Comparison of ENCODE assay signal across 28 cellular contexts in the genomic region with DNA sequence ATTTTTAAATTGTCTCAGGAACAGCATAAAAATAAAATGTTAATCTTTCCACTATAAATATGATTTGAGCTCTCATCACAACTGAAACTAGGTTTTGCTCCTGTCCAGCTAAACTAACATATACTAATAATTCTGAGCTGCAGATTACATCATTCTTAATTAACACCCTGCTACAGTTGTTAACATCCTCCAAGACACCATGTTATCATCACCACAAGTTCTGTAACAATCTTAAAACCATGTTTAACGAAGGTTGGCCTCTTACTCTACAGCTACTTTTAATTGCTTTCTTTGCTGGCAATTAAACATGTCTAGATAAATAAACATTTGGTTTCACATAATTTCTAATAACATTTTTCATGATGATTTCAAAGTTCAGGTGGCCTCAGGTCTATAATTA.
"Had no signal": no experiment of that assay in that cellular context is flagged by ENCODE, and none has a peak within 500 bp of the region (broad histone marks: within the 10 kb centered on the region; RNA-seq: fewer than 3 reads in every experiment).

No MANE protein-coding gene starts in this region.

- H3K36me3 Mint-ChIP-seq: type B pancreatic cell had no signal

- DNase-seq: hippocampal formation; kidney; left colon; left lung; midbrain; mucosa of descending colon; naive thymus-derived CD4-positive, alpha-beta T cell; nephron progenitor cell; occipital lobe; ovary; right lobe of liver; stimulated activated CD4-positive, alpha-beta T cell treated with anti-CD3 and anti-CD28 coated beads, Interleukin-1b, Interleukin-23, amount 100 ng/mL, for 48 hours; stimulated activated CD4-positive, alpha-beta T cell treated with anti-CD3 and anti-CD28 coated beads, Interleukin-2, amount 100 ng/mL, for 48 hours; stimulated activated CD4-positive, alpha-beta T cell treated with anti-CD3 and anti-CD28 coated beads, Interleukin-4, amount 100 ng/mL, for 4 hours; stimulated activated CD8-positive, alpha-beta memory T cell treated with anti-CD3 and anti-CD28 coated beads, Interleukin-4, amount 100 ng/mL, for 48 hours; stimulated activated naive CD4-positive, alpha-beta T cell treated with Interleukin-2 at 50 U/mL for 16 hours; stimulated activated naive CD8-positive, alpha-beta T cell treated with anti-CD3 and anti-CD28 coated beads, Interleukin-15, amount 100 ng/mL, for 72 hours; substantia nigra; uterus had no signal

- H3K9me3 Mint-ChIP-seq: neural progenitor cell; stimulated activated memory B cell treated with anti-CD40 and anti-IgM and Interleukin-4, amounts not matched to agents 10 μg/mL and 1 μg/mL and 100 μg/mL, for 72 hours; stimulated activated naive CD8-positive, alpha-beta T cell treated with anti-CD3 and anti-CD28 coated beads, Interleukin-15, amount 100 ng/mL, for 72 hours had no signal

- H3K4me3 ChIP-seq: left lung, lung, mucosa of descending colon, neural progenitor cell, ovary, right atrium auricular region, right lobe of liver, smooth muscle cell, tibial nerve, uterus had no signal

- H3K4me3 Mint-ChIP-seq: naive thymus-derived CD4-positive, alpha-beta T cell; nephron progenitor cell; neural progenitor cell; stimulated activated memory B cell treated with anti-CD40 and anti-IgM and Interleukin-4, amounts not matched to agents 10 μg/mL and 1 μg/mL and 100 μg/mL, for 72 hours; stimulated activated naive CD8-positive, alpha-beta T cell treated with anti-CD3 and anti-CD28 coated beads, Interleukin-15, amount 100 ng/mL, for 72 hours; type B pancreatic cell had no signal

- H3K36me3 ChIP-seq: neural progenitor cell, neutrophil, ovary, right atrium auricular region, right lobe of liver, uterus had no signal

- H3K27me3 Mint-ChIP-seq: naive thymus-derived CD4-positive, alpha-beta T cell; progenitor cell of endocrine pancreas; stimulated activated memory B cell treated with anti-CD40 and anti-IgM and Interleukin-4, amounts not matched to agents 10 μg/mL and 1 μg/mL and 100 μg/mL, for 72 hours; stimulated activated naive CD8-positive, alpha-beta T cell treated with anti-CD3 and anti-CD28 coated beads, Interleukin-15, amount 100 ng/mL, for 72 hours; type B pancreatic cell had no signal

- H3K4me2 ChIP-seq: neural progenitor cell, smooth muscle cell had no signal

- H3K4me1 Mint-ChIP-seq: nephron progenitor cell, neural progenitor cell had no signal

- H3K9me3 ChIP-seq: mucosa of descending colon, neutrophil, ovary, right atrium auricular region, right lobe of liver, uterus had no signal

- H3K27ac ChIP-seq: left lung, neural progenitor cell, neutrophil, ovary, right atrium auricular region, right lobe of liver, tibial nerve, uterus had no signal

- ATAC-seq: left colon; left lung; mucosa of descending colon; naive thymus-derived CD4-positive, alpha-beta T cell; right lobe of liver; stimulated activated memory B cell treated with anti-CD40 and anti-IgM and Interleukin-4, amounts not matched to agents 10 μg/mL and 1 μg/mL and 100 μg/mL, for 72 hours; stimulated activated naive CD8-positive, alpha-beta T cell treated with anti-CD3 and anti-CD28 coated beads, Interleukin-15, amount 100 ng/mL, for 72 hours had no signal

- H2AFZ ChIP-seq: neural progenitor cell had no signal

- H3K27me3 ChIP-seq: left lung, neural progenitor cell, neutrophil, ovary, right atrium auricular region, right lobe of liver, tibial nerve, uterus had no signal

- H3K9ac ChIP-seq: neural progenitor cell had no signal

- H3K27ac Mint-ChIP-seq: naive thymus-derived CD4-positive, alpha-beta T cell; nephron progenitor cell; neural progenitor cell; progenitor cell of endocrine pancreas; stimulated activated memory B cell treated with anti-CD40 and anti-IgM and Interleukin-4, amounts not matched to agents 10 μg/mL and 1 μg/mL and 100 μg/mL, for 72 hours; stimulated activated naive CD8-positive, alpha-beta T cell treated with anti-CD3 and anti-CD28 coated beads, Interleukin-15, amount 100 ng/mL, for 72 hours; type B pancreatic cell had no signal

- H3K4me1 ChIP-seq: left lung, neural progenitor cell, right atrium auricular region, right lobe of liver, tibial nerve, uterus had no signal
